Comparison of ENCODE assay signal across 33 cellular contexts in the genomic region with DNA sequence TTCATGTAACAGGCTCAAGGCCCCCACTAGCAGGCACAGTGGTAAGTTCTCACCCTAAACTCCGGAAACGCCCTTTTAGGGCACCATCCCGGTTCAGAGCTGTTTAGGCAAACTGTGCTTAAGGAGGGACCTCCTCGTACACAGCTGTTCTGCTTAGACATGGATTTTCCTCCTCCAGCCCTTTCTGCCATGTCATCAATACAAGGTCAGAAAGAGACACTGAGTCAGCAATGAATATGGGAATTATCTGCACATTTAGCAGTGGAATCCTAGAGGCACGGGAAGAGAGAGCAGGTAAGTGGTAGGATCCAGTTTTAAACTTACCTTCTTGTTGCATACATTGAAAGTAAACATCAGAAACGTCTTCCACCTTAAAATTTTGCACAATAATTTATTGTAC.
"Had no signal": no experiment of that assay in that cellular context is flagged by ENCODE, and none has a peak within 500 bp of the region (broad histone marks: within the 10 kb centered on the region; RNA-seq: fewer than 3 reads in every experiment).

No MANE protein-coding gene starts in this region.

- DNase-seq: activated B cell treated with CpG ODN at 0.5 μM for 24 hours; activated CD4-positive, alpha-beta T cell treated with anti-CD3 and anti-CD28 coated beads for 48 hours; activated CD4-positive, alpha-beta T cell treated with anti-CD3 and anti-CD28 coated beads, Interleukin-2, amount 50 U/mL, for 1 hour; activated CD4-positive, alpha-beta T cell treated with anti-CD3 and anti-CD28 coated beads, Interleukin-2, amount 50 U/mL, for 48 hours; activated CD8-positive, alpha-beta memory T cell treated with anti-CD3 and anti-CD28 coated beads for 24 hours; activated CD8-positive, alpha-beta T cell treated with anti-CD3 and anti-CD28 coated beads for 36 hours; activated effector memory CD4-positive, alpha-beta T cell treated with Interleukin-2 at 50 U/mL for 16 hours; activated gamma-delta T cell treated with Interleukin-2 at 50 U/mL for 16 hours; activated naive CD4-positive, alpha-beta T cell treated with anti-CD3 and anti-CD28 coated beads, Interleukin-2, amount 50 U/mL, for 16 hours; activated naive CD4-positive, alpha-beta T cell treated with Interleukin-2 at 50 U/mL for 16 hours; activated T-cell treated with anti-CD3 and anti-CD28 coated beads, Interleukin-2, amount 50 U/mL, for 4 hours; amniotic stem cell; anterior cingulate cortex; brain microvascular endothelial cell; caudate nucleus; cerebellar nuclear complex; colonic mucosa; dorsolateral prefrontal cortex; effector memory CD8-positive, alpha-beta T cell; erythroblast; foreskin keratinocyte; head of caudate nucleus; T-helper 1 cell; T-helper 17 cell; T1000; WERI-Rb-1 had no signal

- H3K4me3 ChIP-seq: colonic mucosa, dorsolateral prefrontal cortex, esophagus muscularis mucosa had no signal

- H3K36me3 ChIP-seq: brain microvascular endothelial cell, colonic mucosa, esophagus muscularis mucosa, WERI-Rb-1 had no signal

- ATAC-seq: activated CD4-positive, CD25-positive, alpha-beta regulatory T cell treated with anti-CD3 and anti-CD28 coated beads, Interleukin-2, amount 50 U/mL, for 24 hours; activated CD8-positive, alpha-beta T cell treated with anti-CD3 and anti-CD28 coated beads for 36 hours; activated T-cell treated with anti-CD3 and anti-CD28 coated beads, Interleukin-2, amount 50 U/mL, for 4 hours; activated T-helper 17 cell treated with anti-CD3 and anti-CD28 coated beads, Interleukin-2, amount 50 U/mL, for 72 hours; effector memory CD8-positive, alpha-beta T cell; foreskin keratinocyte; T-helper 17 cell had no signal

- H3K36me3 Mint-ChIP-seq: activated naive CD8-positive, alpha-beta T cell had no signal

- H3K4me1 ChIP-seq: colonic mucosa, esophagus muscularis mucosa had no signal

- H3K27ac ChIP-seq: brain microvascular endothelial cell, colonic mucosa, dorsolateral prefrontal cortex, esophagus muscularis mucosa, foreskin keratinocyte, WERI-Rb-1 had no signal

- FAIRE-seq: astrocyte had no signal

- H3K4me3 Mint-ChIP-seq: activated B cell treated with CpG ODN at 0.5 μM for 24 hours; activated CD8-positive, alpha-beta T cell treated with anti-CD3 and anti-CD28 coated beads for 36 hours; activated naive CD8-positive, alpha-beta T cell; activated T-cell treated with anti-CD3 and anti-CD28 coated beads, Interleukin-2, amount 50 U/mL, for 4 hours; activated T-helper 17 cell treated with anti-CD3 and anti-CD28 coated beads, Interleukin-2, amount 50 U/mL, for 72 hours; dendritic cell treated with granulocyte-macrophage colony-stimulating factor and Interleukin-4, amounts not matched to agents 40 ng/mL and 50 ng/mL, for 4 days; effector memory CD8-positive, alpha-beta T cell; T-helper 17 cell; T-helper 2 cell treated with Interferon-gamma antibody and Interleukin-4, amounts not matched to agents 5 μg/mL and 100 μg/mL, for 36 hours had no signal

- H3K4me1 Mint-ChIP-seq: activated B cell treated with CpG ODN at 0.5 μM for 24 hours; activated T-helper 17 cell treated with anti-CD3 and anti-CD28 coated beads, Interleukin-2, amount 50 U/mL, for 72 hours had no signal

- H3K9me3 Mint-ChIP-seq: activated B cell treated with CpG ODN at 0.5 μM for 24 hours; activated CD8-positive, alpha-beta T cell treated with anti-CD3 and anti-CD28 coated beads for 36 hours; activated T-cell treated with anti-CD3 and anti-CD28 coated beads, Interleukin-2, amount 50 U/mL, for 4 hours; activated T-helper 17 cell treated with anti-CD3 and anti-CD28 coated beads, Interleukin-2, amount 50 U/mL, for 72 hours; dendritic cell treated with granulocyte-macrophage colony-stimulating factor and Interleukin-4, amounts not matched to agents 40 ng/mL and 50 ng/mL, for 4 days; effector memory CD8-positive, alpha-beta T cell; T-helper 2 cell treated with Interferon-gamma antibody and Interleukin-4, amounts not matched to agents 5 μg/mL and 100 μg/mL, for 36 hours had no signal

- H3K9me3 ChIP-seq: colonic mucosa, esophagus muscularis mucosa had no signal

- H3K27me3 ChIP-seq: brain microvascular endothelial cell, colonic mucosa, dorsolateral prefrontal cortex, esophagus muscularis mucosa, foreskin keratinocyte had no signal

- H3K27ac Mint-ChIP-seq: activated B cell treated with CpG ODN at 0.5 μM for 24 hours; activated CD8-positive, alpha-beta T cell treated with anti-CD3 and anti-CD28 coated beads for 36 hours; activated naive CD8-positive, alpha-beta T cell; activated T-helper 17 cell treated with anti-CD3 and anti-CD28 coated beads, Interleukin-2, amount 50 U/mL, for 72 hours; dendritic cell treated with granulocyte-macrophage colony-stimulating factor and Interleukin-4, amounts not matched to agents 40 ng/mL and 50 ng/mL, for 4 days; effector memory CD8-positive, alpha-beta T cell; T-helper 17 cell; T-helper 2 cell treated with Interferon-gamma antibody and Interleukin-4, amounts not matched to agents 5 μg/mL and 100 μg/mL, for 36 hours had no signal
